ENCODE assay signal across 1 cellular context in genomic region chr15:41501191-41501917, GRCh38.
TF ChIP-seq lines count a peak whose summit lies in the region.

No MANE protein-coding gene starts in this region.

TF ChIP-seq in GM12878, 131 proteins besides CTCF, POLR2A, EP300 and RAD21:
- TF ChIP-seq CBFB (IDR thresholded peaks at IDR 0.05; ENCODE audit: low read depth), result no peak
- no peak for TF ChIP-seq TAF1 (IDR thresholded peaks at IDR 0.05; ENCODE audit: borderline replicate concordance, low read depth, low read length)
- peak; percentile 32; the same call in 1 of the 2 replicates for TF ChIP-seq PAX5 (IDR thresholded peaks at IDR 0.05; ENCODE audit: borderline replicate concordance, low read depth, low read length)
- no peak for TF ChIP-seq ZBED1 (IDR thresholded peaks at IDR 0.05; ENCODE audit: borderline replicate concordance)
- no peak for TF ChIP-seq HCFC1 (IDR thresholded peaks at IDR 0.05; ENCODE audit: low read length)
- no peak for TF ChIP-seq ZNF217 (IDR thresholded peaks at IDR 0.05)
- no peak for TF ChIP-seq IKZF2 (IDR thresholded peaks at IDR 0.05)
- TF ChIP-seq EED (IDR thresholded peaks at IDR 0.05; ENCODE audit: low read depth), result no peak
- peak; percentile 96 for TF ChIP-seq ZNF24 (IDR thresholded peaks at IDR 0.05)
- no peak for TF ChIP-seq ZBTB33 (IDR thresholded peaks at IDR 0.05)
- no peak for TF ChIP-seq TCF12 (IDR thresholded peaks at IDR 0.05; ENCODE audit: low read depth, low read length)
- TF ChIP-seq BCLAF1 (IDR thresholded peaks at IDR 0.05), result no peak
- TF ChIP-seq NRF1 (conservative IDR thresholded peaks at IDR 0.05; ENCODE audit: low read depth, low read length), result no peak
- TF ChIP-seq MYC (IDR thresholded peaks at IDR 0.05; ENCODE audit: insufficient read depth, insufficient read length, insufficient replicate concordance, low read length, severe bottlenecking), result no peak
- no peak for TF ChIP-seq TARDBP (IDR thresholded peaks at IDR 0.05; ENCODE audit: borderline replicate concordance)
- no peak for TF ChIP-seq NR2C1 (IDR thresholded peaks at IDR 0.05)
- TF ChIP-seq RAD51 (IDR thresholded peaks at IDR 0.05), result no peak
- TF ChIP-seq IRF3 (IDR thresholded peaks at IDR 0.05), result no peak
TF ChIP-seq in GM12878: peak in this region for 2.
